In the genomic region with DNA sequence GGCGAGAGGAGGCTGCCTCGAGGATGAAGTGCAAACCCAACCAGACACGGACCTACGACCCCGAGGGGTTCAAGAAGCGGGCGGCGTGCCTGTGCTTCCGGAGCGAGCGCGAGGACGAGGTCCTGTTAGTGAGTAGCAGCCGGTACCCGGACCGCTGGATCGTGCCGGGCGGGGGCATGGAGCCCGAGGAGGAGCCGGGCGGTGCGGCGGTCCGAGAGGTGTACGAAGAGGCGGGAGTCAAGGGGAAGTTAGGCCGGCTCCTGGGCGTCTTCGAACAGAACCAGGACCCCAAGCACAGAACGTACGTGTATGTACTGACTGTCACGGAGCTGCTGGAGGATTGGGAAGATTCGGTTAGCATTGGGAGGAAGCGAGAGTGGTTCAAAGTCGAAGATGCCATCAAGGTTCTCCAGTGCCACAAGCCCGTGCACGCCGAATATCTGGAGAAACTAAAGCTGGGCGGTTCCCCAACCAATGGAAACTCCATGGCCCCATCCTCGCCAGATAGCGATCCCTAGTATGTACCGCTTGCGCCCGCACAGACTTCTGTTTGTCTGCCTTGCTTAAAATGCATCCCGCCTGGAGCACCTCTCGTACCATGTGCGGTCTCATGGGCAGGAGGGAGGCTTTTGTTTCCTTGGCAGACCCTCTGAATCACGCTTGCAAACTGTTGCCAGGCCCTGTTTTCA, we compare ENCODE assay signal across 8 cellular contexts. TPM values are rescaled to one million over a fixed set of nuclear protein-coding genes. Genes with fewer than 3 reads are reported as not detected.
DNase-seq lines count a peak whose midpoint lies in the region; ATAC-seq, FAIRE-seq and TF ChIP-seq lines count a peak whose summit lies in the region.
"Not testable (repeated sequence)": the region's sequence is repeated elsewhere in the genome, so short reads cannot be mapped to it uniquely, and the experiment has no call there.

No MANE protein-coding gene starts in this region.

- ATAC-seq in A549 (peak; percentile 43 to 52; a peak in 2 of 6 replicates), GM18502 (IDR thresholded peaks at IDR 0.05; ENCODE audit: poor library complexity, unreplicated experiment) (peak; percentile 12), right cardiac atrium (peak; percentile 41 to 54)
- peak; percentile 31 to 57 for ATAC-seq in natural killer cell treated with Interleukin-12 subunit alpha and Interleukin-12 subunit beta and Interleukin-15 and Interleukin-18, amount 100 ng/mL, for 72 hours

- peak overlapping the region; percentile 83 for H3K4me2 ChIP-seq in A549

- H3K27ac ChIP-seq in A549 (peak overlapping the region in 1 of 2 experiments; percentile 56; a peak in 2 of 6 replicates), ectodermal cell (ENCODE audit: insufficient read depth, low read depth, low read length, poor library complexity, severe bottlenecking) (peak overlapping the region; percentile 26)
- H3K27ac ChIP-seq in SJCRH30; right cardiac atrium (ENCODE audit: low read length); spleen: not testable (repeated sequence)

- TF ChIP-seq CTCF in A549 (IDR thresholded peaks at IDR 0.05); spleen (IDR thresholded peaks at IDR 0.05 in 8 of 11, conservative IDR thresholded peaks at IDR 0.05 in 3 of 11): not testable (repeated sequence)

- H3K4me1 Mint-ChIP-seq in activated naive CD4-positive, alpha-beta T cell treated with anti-CD3 and anti-CD28 coated beads for 36 hours (ENCODE audit: low read depth); natural killer cell treated with Interleukin-12 subunit alpha and Interleukin-12 subunit beta and Interleukin-15 and Interleukin-18, amount 100 ng/mL, for 72 hours (ENCODE audit: low read depth in 2 of 2): not testable (repeated sequence)

- H3K27me3 Mint-ChIP-seq in activated naive CD4-positive, alpha-beta T cell treated with anti-CD3 and anti-CD28 coated beads for 36 hours (ENCODE audit: low read depth) = not testable (repeated sequence)
- peaks cover 7 to 18% of the 10 kb centered on the region in 2 donors for H3K27me3 Mint-ChIP-seq in natural killer cell treated with Interleukin-12 subunit alpha and Interleukin-12 subunit beta and Interleukin-15 and Interleukin-18, amount 100 ng/mL, for 72 hours

- H3K9me3 ChIP-seq in A549; SJCRH30 (replicated peaks); ectodermal cell (ENCODE audit: control insufficient read depth, low read length); right cardiac atrium (ENCODE audit: control insufficient read depth, low read length); spleen: not testable (repeated sequence)

- H3K4me3 ChIP-seq in A549 (peak overlapping the region; percentile 44), SJCRH30 (peak overlapping the region; percentile 49), ectodermal cell (ENCODE audit: insufficient read depth, low read depth, low read length) (peak overlapping the region; percentile 49), right cardiac atrium (ENCODE audit: low read length) (peak overlapping the region; percentile 69), spleen (peak overlapping the region; percentile 23 to 71 (median 40))

- not testable (repeated sequence) for H3K27me3 ChIP-seq in SJCRH30; ectodermal cell (ENCODE audit: control insufficient read depth, insufficient read depth, low read length, poor library complexity, severe bottlenecking); right cardiac atrium (ENCODE audit: control insufficient read depth, insufficient read depth)
- peaks cover 0 to 11% (median 0%) of the 10 kb centered on the region in 7 donors for H3K27me3 ChIP-seq in spleen (replicated peaks in 1 of 7)

- H3K4me1 ChIP-seq in A549; SJCRH30; ectodermal cell (ENCODE audit: control insufficient read depth, insufficient read depth, low read length); right cardiac atrium (ENCODE audit: control insufficient read depth, insufficient read depth, low read length); spleen: not testable (repeated sequence)

- not testable (repeated sequence) for TF ChIP-seq POLR2A in A549 (IDR thresholded peaks at IDR 0.05; ENCODE audit: low read length); spleen (IDR thresholded peaks at IDR 0.05)

- DNase-seq in A549 (ENCODE audit: low read depth in 1 of 2, low spot score in 1 of 2); natural killer cell treated with Interleukin-12 subunit alpha and Interleukin-12 subunit beta and Interleukin-15 and Interleukin-18, amount 100 ng/mL, for 72 hours (ENCODE audit: low spot score); spleen: not testable (repeated sequence)
- peak in 1 of 2 experiments; percentile 2 for DNase-seq in SJCRH30
- peak; percentile 24 for DNase-seq in activated naive CD4-positive, alpha-beta T cell treated with anti-CD3 and anti-CD28 coated beads for 36 hours
- peak in 1 of 3 donors; percentile 33 for DNase-seq in right cardiac atrium

- not testable (repeated sequence) for TF ChIP-seq RAD21 in A549 (conservative IDR thresholded peaks at IDR 0.05 in 1 of 2, IDR thresholded peaks at IDR 0.05 in 1 of 2)

- peak overlapping the region; percentile 83 for H3K4me3 Mint-ChIP-seq in activated naive CD4-positive, alpha-beta T cell treated with anti-CD3 and anti-CD28 coated beads for 36 hours
- peak overlapping the region; percentile 56 for H3K4me3 Mint-ChIP-seq in natural killer cell treated with Interleukin-12 subunit alpha and Interleukin-12 subunit beta and Interleukin-15 and Interleukin-18, amount 100 ng/mL, for 72 hours

- FAIRE-seq in A549 (lab: Jason Lieb, UNC) = peak; percentile 73

- 61% methylated on average over 19 of the region's 49 CpGs for WGBS in A549 (ENCODE audit: missing lambda C conversion rate)
- WGBS in ectodermal cell, 2 experiments = 0% methylated on average over 36 to 40 of the region's 49 CpGs
- 2% methylated on average over 42 of the region's 49 CpGs for WGBS in right cardiac atrium
- WGBS in spleen, 5 donors = 0 to 54% (median 3%) methylated on average over 1 to 46 of the region's 49 CpGs

- POLR2A ChIA-PET in A549 (lab: Yijun Ruan, JAX) = not testable (repeated sequence)

- TF ChIP-seq EP300 in A549 (IDR thresholded peaks at IDR 0.05) = not testable (repeated sequence)

- not testable (repeated sequence) for H3K27ac Mint-ChIP-seq in activated naive CD4-positive, alpha-beta T cell treated with anti-CD3 and anti-CD28 coated beads for 36 hours; natural killer cell treated with Interleukin-12 subunit alpha and Interleukin-12 subunit beta and Interleukin-15 and Interleukin-18, amount 100 ng/mL, for 72 hours

- intact Hi-C loops in activated naive CD4-positive, alpha-beta T cell treated with anti-CD3 and anti-CD28 coated beads for 36 hours (cut with micrococcal nuclease) = loop anchor here (10.0 kb wide), 1 partner anchor 188 kb away; no protein-coding TSS in a partner anchor
- intact Hi-C loops in right cardiac atrium (cut with DNase I) = loop anchor here in 2 of 4 donors (10.0 kb wide), 1 partner anchor 82 kb away; no protein-coding TSS in a partner anchor
- intact Hi-C loops in spleen (cut with DNase I; ENCODE audit: low total_unique reads) = not testable (repeated sequence)

- H3K36me3 Mint-ChIP-seq in activated naive CD4-positive, alpha-beta T cell treated with anti-CD3 and anti-CD28 coated beads for 36 hours (ENCODE audit: low read depth); natural killer cell treated with Interleukin-12 subunit alpha and Interleukin-12 subunit beta and Interleukin-15 and Interleukin-18, amount 100 ng/mL, for 72 hours: not testable (repeated sequence)

- not testable (repeated sequence) for H3K36me3 ChIP-seq in SJCRH30; ectodermal cell (ENCODE audit: control insufficient read depth, insufficient read depth, low read length); spleen

- CTCF ChIA-PET in A549 (lab: Yijun Ruan, JAX); activated naive CD4-positive, alpha-beta T cell treated with anti-CD3 and anti-CD28 coated beads for 36 hours (lab: Charles Lee): not testable (repeated sequence)

- H3K9me3 Mint-ChIP-seq in activated naive CD4-positive, alpha-beta T cell treated with anti-CD3 and anti-CD28 coated beads for 36 hours; natural killer cell treated with Interleukin-12 subunit alpha and Interleukin-12 subunit beta and Interleukin-15 and Interleukin-18, amount 100 ng/mL, for 72 hours: not testable (repeated sequence)

RNA-seq across cellular contexts. Expression of a gene that starts 0.5 kb away (rescaled TPM):
- polyA plus RNA-seq in A549 (2011; rRNA removed) = 0.09 and 0.12 TPM in 2 replicates
- 0.20 and 0.25 TPM in 2 replicates for polyA plus RNA-seq in A549 (2012; cell fraction: cytosol; rRNA removed)
- 0.06 and 0.12 TPM in 2 replicates for polyA plus RNA-seq in A549 (2012; cell fraction: nucleus; rRNA removed)
- polyA plus RNA-seq in A549 (2017; fragmentation: RNase III; extraction: RNeasy Plus Mini Kit Qiagen cat#74134 plus additional on column Dnase treatment) = 0.16 to 0.26 TPM (median 0.16 TPM) in 3 replicates
- polyA minus RNA-seq in A549 (2011; rRNA and poly(A)+ RNA removed) = not detected in 2 replicates
- 2.2 and 2.7 TPM in 2 replicates for total RNA-seq in SJCRH30 (2014; rRNA removed; shearing (Covaris generic))
- 1 to 10 TPM in 1 of 2 experiments, under 1 TPM in 1; 0.95 to 1.2 TPM for total RNA-seq in activated naive CD4-positive, alpha-beta T cell treated with anti-CD3 and anti-CD28 coated beads for 36 hours
- 22.2 TPM for polyA plus RNA-seq in ectodermal cell (2013, experiment 1 of 4)
- 21.0 TPM for polyA plus RNA-seq in ectodermal cell (2013, experiment 2 of 4)
- 20.3 TPM for polyA plus RNA-seq in ectodermal cell (2013, experiment 3 of 4)
- 21.6 TPM for polyA plus RNA-seq in ectodermal cell (2013, experiment 4 of 4)
- under 1 TPM; 0.17 to 0.68 (median 0.38) TPM for total RNA-seq in right cardiac atrium
- 1.2 TPM for polyA plus RNA-seq in right cardiac atrium
- total RNA-seq in natural killer cell treated with Interleukin-12 subunit alpha and Interleukin-12 subunit beta and Interleukin-15 and Interleukin-18, amount 100 ng/mL, for 72 hours = under 1 TPM in 1 of 2 donors, not detected in 1; 0.38 TPM
- total RNA-seq in spleen = 10 to 100 TPM in 2 of 7 donors, 1 to 10 TPM in 5; 1.7 to 13.8 (median 5.2) TPM
- 1 to 10 TPM in 2 of 3 donors, under 1 TPM in 1; 0.37 to 2.3 (median 1.3) TPM for polyA plus RNA-seq in spleen
